ENCODE assay signal across 34 cellular contexts in genomic region chr5:125785407-125785806, GRCh38.
"Had no signal": no experiment of that assay in that cellular context is flagged by ENCODE, and none has a peak within 500 bp of the region (broad histone marks: within the 10 kb centered on the region; RNA-seq: fewer than 3 reads in every experiment).

No MANE protein-coding gene starts in this region.

- H3K27ac ChIP-seq: KMS-11 had no signal

- H3K4me3 ChIP-seq: MG63 had no signal

- H3K9me3 ChIP-seq: MG63 had no signal

- H3K36me3 ChIP-seq: MG63 had no signal

- DNase-seq: Karpas-422, Kasumi-1, MG63, MM.1S, MV-4-11, NCI-H1048, NCI-H1092, NCI-H1092 treated with DMSO at 0.1 percent for 48 hours, NCI-H1105, NCI-H1105 treated with DMSO at 0.1 percent for 48 hours, NCI-H1417, NCI-H1417 treated with DMSO at 0.1 percent for 48 hours, NCI-H1436, NCI-H1436 treated with DMSO at 0.1 percent for 48 hours, NCI-H146, NCI-H1694, NCI-H1694 treated with DMSO at 0.1 percent for 48 hours, NCI-H187, NCI-H187 treated with DMSO at 0.1 percent for 48 hours, NCI-H1930, NCI-H2029, NCI-H2029 treated with DMSO at 0.1 percent for 48 hours, NCI-H2081, NCI-H2081 treated with DMSO at 0.1 percent for 48 hours, NCI-H2107, NCI-H2171, NCI-H2171 treated with DMSO at 0.1 percent for 48 hours, NCI-H2227 treated with DMSO at 0.1 percent for 48 hours, NCI-H226, NCI-H345, NCI-H446, NCI-H446 treated with DMSO at 0.1 percent for 48 hours, NCI-H510A had no signal
